In the genomic region with DNA sequence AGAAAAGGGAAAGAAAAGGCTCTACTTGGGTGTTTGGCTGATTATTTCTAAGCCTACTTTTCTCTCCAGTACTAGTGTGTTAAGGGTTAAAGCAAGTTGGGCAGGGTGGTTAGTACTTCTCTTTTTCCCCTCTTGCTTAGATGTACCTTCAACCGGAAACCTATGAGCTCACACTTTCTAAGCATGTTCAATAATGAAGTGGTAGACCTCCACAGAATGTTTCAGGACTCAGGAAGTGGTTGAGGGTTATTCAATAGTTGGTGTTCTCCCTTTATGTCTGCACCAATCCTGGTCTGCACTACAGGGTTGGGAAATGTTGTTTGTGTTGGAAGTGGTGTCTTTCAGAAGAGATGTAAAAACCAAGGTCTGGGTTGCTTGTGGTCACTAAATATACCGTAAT, we compare ENCODE assay signal across 9 cellular contexts.
DNase-seq lines count a peak whose midpoint lies in the region; ATAC-seq and TF ChIP-seq lines count a peak whose summit lies in the region.
"Had no signal": no experiment of that assay in that cellular context is flagged by ENCODE, and none has a peak within 500 bp of the region (broad histone marks: within the 10 kb centered on the region; RNA-seq: fewer than 3 reads in every experiment).

No MANE protein-coding gene starts in this region.

- TF ChIP-seq CTCF in OCI-LY7 (conservative IDR thresholded peaks at IDR 0.05; ENCODE audit: low read length) (no peak), lower lobe of right lung (IDR thresholded peaks at IDR 0.05) (no peak)

- H3K4me2 ChIP-seq in OCI-LY7 (ENCODE audit: low read length): no peak overlapping the region

- intact Hi-C loops in OCI-LY7 (cut with micrococcal nuclease; ENCODE audit: unreplicated experiment): no loop called here
- intact Hi-C loops in lower lobe of right lung (cut with DNase I): no loop called here

- CTCF ChIA-PET in OCI-LY7 (lab: Charles Lee; ENCODE audit: unreplicated experiment): no interaction called here

- BruUV-seq in OCI-LY7 (replicated peaks; lab: Mats Ljungman, UMichigan): no TSS peak

- peak; percentile 98 for ATAC-seq in HG02852 (IDR thresholded peaks at IDR 0.05; ENCODE audit: unreplicated experiment)
- ATAC-seq in lower lobe of right lung: peak; percentile 76 to 86

- no peak overlapping the region for H3K27ac ChIP-seq in OCI-LY7 (ENCODE audit: low read depth, low read length, poor library complexity, severe bottlenecking)
- H3K27ac ChIP-seq in lower lobe of right lung: no peak overlapping the region
- H3K27ac ChIP-seq: SJSA1 had no signal

- H3K4me3 ChIP-seq in OCI-LY7 (ENCODE audit: low read depth, low read length, poor library complexity, severe bottlenecking) (no peak overlapping the region), lower lobe of right lung (no peak overlapping the region)
- H3K4me3 ChIP-seq: SJSA1 had no signal

- no peak overlapping the region for H2AFZ ChIP-seq in OCI-LY7 (ENCODE audit: low read length)

- peak; percentile 24 for DNase-seq in NK-92 treated with Interleukin-12 subunit alpha and Interleukin-12 subunit beta, amount 100 ng/mL, for 24 hours (lab: John Stamatoyannopoulos, UW)
- DNase-seq in NK-92 (lab: John Stamatoyannopoulos, UW; ENCODE audit: unreplicated experiment) (no peak), OCI-LY7 (ENCODE audit: low spot score) (peak; percentile 18), lower lobe of right lung (no peak), H4 (ENCODE audit: low spot score) (no peak)
- DNase-seq in stimulated activated CD4-positive, alpha-beta T cell treated with anti-CD3 and anti-CD28 coated beads, Interleukin-2, amount 100 ng/mL, for 48 hours: no peak
- DNase-seq in effector CD4-positive, alpha-beta T cell: no peak

- H3K27me3 ChIP-seq in lower lobe of right lung (ENCODE audit: low read depth): no peaks in the 10 kb centered on the region
- H3K27me3 ChIP-seq: SJSA1 had no signal

- H3K36me3 ChIP-seq in OCI-LY7 (ENCODE audit: insufficient read depth, low read length) (no peaks in the 10 kb centered on the region), lower lobe of right lung (peaks cover 10% of the 10 kb centered on the region)
- H3K36me3 ChIP-seq: SJSA1 had no signal

- H3K9me2 ChIP-seq in OCI-LY7 (ENCODE audit: insufficient read depth, low read length): no peaks in the 10 kb centered on the region

- H3K4me1 ChIP-seq in OCI-LY7 (ENCODE audit: insufficient read depth, low read length, poor library complexity, severe bottlenecking): no peaks in the 10 kb centered on the region
- peaks cover 28% of the 10 kb centered on the region for H3K4me1 ChIP-seq in lower lobe of right lung
- H3K4me1 ChIP-seq: SJSA1 had no signal

- POLR2A ChIA-PET in OCI-LY7 (lab: Charles Lee): interaction anchor here (0.6 kb wide), 1 partner anchor 58 kb away, joined by 4 read pairs; no protein-coding TSS in a partner anchor

- no peaks in the 10 kb centered on the region for H3K9me3 ChIP-seq in OCI-LY7 (ENCODE audit: low read length)
- H3K9me3 ChIP-seq in lower lobe of right lung: no peaks in the 10 kb centered on the region
- H3K9me3 ChIP-seq: SJSA1 had no signal

- H4K20me1 ChIP-seq in OCI-LY7 (ENCODE audit: insufficient read depth, low read length): no peaks in the 10 kb centered on the region

- H3K79me2 ChIP-seq in OCI-LY7 (ENCODE audit: insufficient read depth, low read depth, low read length): no peaks in the 10 kb centered on the region

Comparison
In these comparisons a context has a peak if more than half of its experiments do, and no peak if none do; other contexts are left out.
1. DNase-seq: peak in NK-92 treated with Interleukin-12 subunit alpha and Interleukin-12 subunit beta, amount 100 ng/mL, for 24 hours (single experiment) and OCI-LY7 (single experiment); none in NK-92 (single experiment), lower lobe of right lung (single experiment), stimulated activated CD4-positive, alpha-beta T cell treated with anti-CD3 and anti-CD28 coated beads, Interleukin-2, amount 100 ng/mL, for 48 hours (0 of 2), H4 (single experiment) and effector CD4-positive, alpha-beta T cell (single experiment).